In genomic region chr7:68629-69028, GRCh38 we compare ENCODE assay signal across 17 cellular contexts.
DNase-seq lines count a peak whose midpoint lies in the region; ATAC-seq and TF ChIP-seq lines count a peak whose summit lies in the region.
"Had no signal": no experiment of that assay in that cellular context is flagged by ENCODE, and none has a peak within 500 bp of the region (broad histone marks: within the 10 kb centered on the region; RNA-seq: fewer than 3 reads in every experiment).

No MANE protein-coding gene starts in this region.

- no peaks in the 10 kb centered on the region for H3K27me3 Mint-ChIP-seq in activated CD8-positive, alpha-beta T cell treated with anti-CD3 and anti-CD28 coated beads for 36 hours

- H3K4me3 ChIP-seq in A673 (ENCODE audit: low read depth, low read length, poor library complexity, severe bottlenecking): no peak overlapping the region
- no peak overlapping the region for H3K4me3 ChIP-seq in H7 (ENCODE audit: insufficient read depth, low read depth, low read length)

- H3K36me3 ChIP-seq in A673 (ENCODE audit: insufficient read depth, low read length, poor library complexity, severe bottlenecking): no peaks in the 10 kb centered on the region
- no peaks in the 10 kb centered on the region for H3K36me3 ChIP-seq in H7 (replicated peaks; ENCODE audit: control insufficient read depth, insufficient read depth, low read length)

- no peak overlapping the region for H3K27ac Mint-ChIP-seq in activated CD8-positive, alpha-beta T cell treated with anti-CD3 and anti-CD28 coated beads for 36 hours

- H3K27ac ChIP-seq in A673 (ENCODE audit: low read depth, low read length, poor library complexity, severe bottlenecking): no peak overlapping the region

- H3K4me1 ChIP-seq in A673 (ENCODE audit: insufficient read depth, low read length, poor library complexity, severe bottlenecking): no peaks in the 10 kb centered on the region

- H3K36me3 Mint-ChIP-seq in activated CD8-positive, alpha-beta T cell treated with anti-CD3 and anti-CD28 coated beads for 36 hours (ENCODE audit: low read depth): no peaks in the 10 kb centered on the region

- BruUV-seq in A673 (replicated peaks; lab: Mats Ljungman, UMichigan): no TSS peak

- DNase-seq in A673 (ENCODE audit: low spot score) (no peak), H7 (peak; percentile 68), astrocyte of the hippocampus (ENCODE audit: low read depth, low spot score) (peak; percentile 26), kidney glomerular epithelial cell (lab: John Stamatoyannopoulos, UW) (peak; percentile 59), NCI-H2081 (lab: John Stamatoyannopoulos, UW) (no peak)
- DNase-seq in activated T-cell treated with anti-CD3 and anti-CD28 coated beads, Interleukin-2, amount 50 U/mL, for 1 hour: no peak
- no peak for DNase-seq in activated CD8-positive, alpha-beta T cell treated with anti-CD3 and anti-CD28 coated beads for 36 hours
- DNase-seq: activated CD4-positive, alpha-beta T cell treated with anti-CD3 and anti-CD28 coated beads for 4 hours; activated effector memory CD4-positive, alpha-beta T cell treated with Interleukin-2 at 50 U/mL for 16 hours; AML-193; central memory CD4-positive, alpha-beta T cell; foreskin fibroblast; GDM1; left colon; NCI-H1436; NK-92 treated with Interleukin-12 subunit alpha and Interleukin-12 subunit beta, amount 100 ng/mL, for 24 hours had no signal

- POLR2A ChIA-PET in A673 (lab: Charles Lee; ENCODE audit: low non-redundant PET): no interaction called here
- POLR2A ChIA-PET in activated CD8-positive, alpha-beta T cell treated with anti-CD3 and anti-CD28 coated beads for 36 hours (lab: Charles Lee): no interaction called here

- ATAC-seq in HG03469 (IDR thresholded peaks at IDR 0.05; ENCODE audit: unreplicated experiment): no peak
- ATAC-seq in activated CD8-positive, alpha-beta T cell treated with anti-CD3 and anti-CD28 coated beads for 36 hours: no peak
- ATAC-seq: left colon had no signal

- 0 out of 2 replicates have a peak, but pooled peaks have one; percentile 10 for TF ChIP-seq CTCF in A673 (conservative IDR thresholded peaks at IDR 0.05; ENCODE audit: low read depth, low read length)
- TF ChIP-seq CTCF in activated CD8-positive, alpha-beta T cell treated with anti-CD3 and anti-CD28 coated beads for 36 hours (IDR thresholded peaks at IDR 0.05): no peak

- CTCF ChIA-PET in A673 (lab: Charles Lee): no interaction called here
- CTCF ChIA-PET in activated CD8-positive, alpha-beta T cell treated with anti-CD3 and anti-CD28 coated beads for 36 hours (lab: Charles Lee): no interaction called here

- H3K9me3 ChIP-seq in A673 (ENCODE audit: low read depth, low read length, poor library complexity, severe bottlenecking): no peaks in the 10 kb centered on the region

- no peaks in the 10 kb centered on the region for H3K4me1 Mint-ChIP-seq in activated CD8-positive, alpha-beta T cell treated with anti-CD3 and anti-CD28 coated beads for 36 hours (ENCODE audit: low read depth)

- no peak overlapping the region for H3K4me3 Mint-ChIP-seq in activated CD8-positive, alpha-beta T cell treated with anti-CD3 and anti-CD28 coated beads for 36 hours

- intact Hi-C loops in A673 (cut with micrococcal nuclease; ENCODE audit: unreplicated experiment): no loop called here
- intact Hi-C loops in activated CD8-positive, alpha-beta T cell treated with anti-CD3 and anti-CD28 coated beads for 36 hours (cut with micrococcal nuclease): no loop called here

- no peaks in the 10 kb centered on the region for H3K9me3 Mint-ChIP-seq in activated CD8-positive, alpha-beta T cell treated with anti-CD3 and anti-CD28 coated beads for 36 hours

- no peaks in the 10 kb centered on the region for H3K27me3 ChIP-seq in A673 (replicated peaks; ENCODE audit: insufficient read depth, low read depth, low read length, poor library complexity)
- no peaks in the 10 kb centered on the region for H3K27me3 ChIP-seq in H7 (ENCODE audit: control insufficient read depth, insufficient read depth, low read length)

Comparison
In these comparisons a context has a peak if more than half of its experiments do, and no peak if none do; other contexts are left out.
1. DNase-seq: peak in H7 (single experiment), astrocyte of the hippocampus (single experiment) and kidney glomerular epithelial cell (single experiment); none in A673 (single experiment), activated T-cell treated with anti-CD3 and anti-CD28 coated beads, Interleukin-2, amount 50 U/mL, for 1 hour (single experiment), NCI-H2081 (0 of 2) and activated CD8-positive, alpha-beta T cell treated with anti-CD3 and anti-CD28 coated beads for 36 hours (single experiment).